ENCODE assay signal across 1 cellular context in the genomic region with DNA sequence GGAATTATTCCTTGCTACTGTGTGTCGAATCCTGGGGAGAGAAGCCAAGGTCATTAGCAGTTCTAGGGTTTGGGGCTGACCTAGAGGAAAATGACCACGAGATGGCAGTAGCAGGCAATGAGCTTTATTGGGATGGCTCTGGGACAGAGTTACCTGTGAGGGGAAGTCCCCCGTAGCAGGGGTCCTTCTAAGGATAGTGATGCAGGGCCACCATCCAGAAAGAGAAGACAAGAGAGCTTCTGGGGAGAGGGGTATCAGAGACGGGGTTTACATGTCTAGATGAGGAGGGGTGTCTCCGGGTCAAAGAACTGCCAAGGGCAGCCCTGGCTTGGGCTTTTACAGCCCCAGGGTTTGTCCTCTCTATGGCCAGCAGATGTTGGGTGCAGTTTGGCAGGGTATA.
TF ChIP-seq lines count a peak whose summit lies in the region.

No MANE protein-coding gene starts in this region.

TF ChIP-seq in endothelial cell of umbilical vein, 7 proteins besides CTCF, POLR2A, EP300 and RAD21 (continued from another document):
- TF ChIP-seq, protein P1, sequence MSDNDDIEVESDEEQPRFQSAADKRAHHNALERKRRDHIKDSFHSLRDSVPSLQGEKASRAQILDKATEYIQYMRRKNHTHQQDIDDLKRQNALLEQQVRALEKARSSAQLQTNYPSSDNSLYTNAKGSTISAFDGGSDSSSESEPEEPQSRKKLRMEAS (IDR thresholded peaks at IDR 0.05; ENCODE audit: insufficient read depth, insufficient read length), result no peak
